20 cellular contexts compared by ENCODE assay signal in the genomic region with DNA sequence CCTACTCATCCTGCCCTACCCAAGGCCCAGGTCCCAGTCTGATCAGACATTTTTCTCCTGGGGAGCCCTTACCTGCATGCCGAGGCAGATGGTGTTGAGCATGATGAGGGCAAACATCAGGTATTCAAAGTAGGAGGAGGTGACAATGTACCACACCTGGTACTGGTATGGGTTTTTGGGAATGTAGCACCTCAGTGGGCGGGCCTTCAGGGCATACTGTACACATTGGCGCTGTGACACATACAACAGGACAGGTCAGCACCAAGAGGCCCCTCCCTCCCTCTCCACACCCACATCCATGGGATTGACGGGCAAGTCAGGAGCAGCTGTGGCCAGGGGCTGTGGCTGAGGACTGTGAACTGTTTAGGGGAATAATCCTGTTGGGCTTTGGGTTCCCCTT. TPM values are rescaled to one million over a fixed set of nuclear protein-coding genes. Genes with fewer than 3 reads are reported as not detected.
DNase-seq lines count a peak whose midpoint lies in the region; ATAC-seq and TF ChIP-seq lines count a peak whose summit lies in the region.
"Had no signal": no experiment of that assay in that cellular context is flagged by ENCODE, and none has a peak within 500 bp of the region (broad histone marks: within the 10 kb centered on the region; RNA-seq: fewer than 3 reads in every experiment).

No MANE protein-coding gene starts in this region.

- no peak overlapping the region for H3K27ac Mint-ChIP-seq in stimulated activated naive B cell treated with anti-CD40 and anti-IgM and Interleukin-4, amounts not matched to agents 10 μg/mL and 1 μg/mL and 100 μg/mL, for 72 hours
- H3K27ac Mint-ChIP-seq: H9 had no signal

- no peaks in the 10 kb centered on the region for H3K27me3 Mint-ChIP-seq in stimulated activated naive B cell treated with anti-CD40 and anti-IgM and Interleukin-4, amounts not matched to agents 10 μg/mL and 1 μg/mL and 100 μg/mL, for 72 hours

- no peaks in the 10 kb centered on the region for H3K4me1 ChIP-seq in osteoblast (ENCODE audit: insufficient read depth, low read length)

- H2AFZ ChIP-seq in osteoblast (ENCODE audit: low read length): no peak overlapping the region
- H2AFZ ChIP-seq: PC-9 had no signal

- H3K4me3 Mint-ChIP-seq in stimulated activated naive B cell treated with anti-CD40 and anti-IgM and Interleukin-4, amounts not matched to agents 10 μg/mL and 1 μg/mL and 100 μg/mL, for 72 hours: no peak overlapping the region
- H3K4me3 Mint-ChIP-seq: H9 had no signal

- no peak for TF ChIP-seq CTCF in osteoblast (IDR thresholded peaks at IDR 0.05; ENCODE audit: extremely low read depth, low read depth, low read length)

- ATAC-seq in Right ventricle myocardium inferior: peak; percentile 12
- no peak for ATAC-seq in left cardiac atrium
- ATAC-seq in stimulated activated naive B cell treated with anti-CD40 and anti-IgM and Interleukin-4, amounts not matched to agents 10 μg/mL and 1 μg/mL and 100 μg/mL, for 72 hours (replicated peaks): no peak
- ATAC-seq: SK-N-SH treated with all-trans-retinoic acid at 6 μM for 48 hours had no signal

- no peaks in the 10 kb centered on the region for H3K9me3 ChIP-seq in osteoblast (ENCODE audit: low read depth, low read length)
- H3K9me3 ChIP-seq: MG63 had no signal

- H3K36me3 Mint-ChIP-seq in stimulated activated naive B cell treated with anti-CD40 and anti-IgM and Interleukin-4, amounts not matched to agents 10 μg/mL and 1 μg/mL and 100 μg/mL, for 72 hours: no peaks in the 10 kb centered on the region

- DNase-seq in Right ventricle myocardium inferior (ENCODE audit: missing footprints) (no peak), left cardiac atrium (no peak), caudate nucleus (lab: John Stamatoyannopoulos, UW) (no peak), osteoblast (ENCODE audit: insufficient read length, low spot score, missing footprints) (peak; percentile 80), GM19240 (ENCODE audit: insufficient read length, low spot score) (no peak)
- no peak for DNase-seq in stimulated activated naive B cell treated with anti-CD40 and anti-IgM and Interleukin-4, amounts not matched to agents 10 μg/mL and 1 μg/mL and 100 μg/mL, for 72 hours
- DNase-seq in activated effector memory CD4-positive, alpha-beta T cell treated with anti-CD3 and anti-CD28 coated beads, Interleukin-2, amount 50 U/mL, for 16 hours: no peak
- DNase-seq: AML-193, H9, Kasumi-1, MG63, NCI-H1417, NCI-H187, NCI-H2107, NCI-H748 treated with DMSO at 0.1 percent for 48 hours, SIG-M5 had no signal

- H3K4me3 ChIP-seq in osteoblast (ENCODE audit: insufficient read depth, low read length): no peak overlapping the region
- H3K4me3 ChIP-seq: MG63, PC-9 had no signal

- H3K27ac ChIP-seq in caudate nucleus (ENCODE audit: low read depth, low read length): peak overlapping the region; percentile 11
- H3K27ac ChIP-seq in osteoblast (ENCODE audit: low read depth, low read length): no peak overlapping the region
- H3K27ac ChIP-seq: PC-9 had no signal

- H3K79me2 ChIP-seq in osteoblast (ENCODE audit: insufficient read depth, low read length): no peaks in the 10 kb centered on the region

- H3K9me3 Mint-ChIP-seq in stimulated activated naive B cell treated with anti-CD40 and anti-IgM and Interleukin-4, amounts not matched to agents 10 μg/mL and 1 μg/mL and 100 μg/mL, for 72 hours: no peaks in the 10 kb centered on the region
- H3K9me3 Mint-ChIP-seq: H9 had no signal

- peaks cover 21 to 27% of the 10 kb centered on the region in 2 donors for H3K4me1 Mint-ChIP-seq in stimulated activated naive B cell treated with anti-CD40 and anti-IgM and Interleukin-4, amounts not matched to agents 10 μg/mL and 1 μg/mL and 100 μg/mL, for 72 hours

- H4K20me1 ChIP-seq in osteoblast (ENCODE audit: insufficient read depth, low read length): no peaks in the 10 kb centered on the region

- H3K36me3 ChIP-seq in osteoblast (ENCODE audit: insufficient read depth, low read length): no peaks in the 10 kb centered on the region
- H3K36me3 ChIP-seq: MG63 had no signal

- peaks cover 11% of the 10 kb centered on the region for H3K27me3 ChIP-seq in osteoblast (ENCODE audit: insufficient read depth, low read length)
- H3K27me3 ChIP-seq: MG63 had no signal

- no peak overlapping the region for H3K4me2 ChIP-seq in osteoblast (ENCODE audit: insufficient read depth, low read length)
- H3K4me2 ChIP-seq: PC-9 had no signal

- intact Hi-C loops in Right ventricle myocardium inferior (cut with DNase I) (no loop called here), left cardiac atrium (cut with DNase I) (no loop called here)

RNA-seq across cellular contexts. Expression of a gene that starts 37.1 kb away (rescaled TPM):
- total RNA-seq in Right ventricle myocardium inferior (0.43 TPM), left cardiac atrium (1 to 10 TPM in 1 of 2 donors, under 1 TPM in 1; 0.94 to 1.0 TPM), osteoblast (under 0.01 TPM in 2 replicates)

RNA-seq across cellular contexts. Expression of a gene that starts 51.6 kb away (rescaled TPM):
- total RNA-seq in Right ventricle myocardium inferior (not detected), left cardiac atrium (not detected), osteoblast (not detected in 2 replicates)
- total RNA-seq: A172, H9, NCI-H460, PC-9 had no signal
